Comparison of ENCODE assay signal across 33 cellular contexts in genomic region chr19:52667972-52668371, GRCh38.
"Had no signal": no experiment of that assay in that cellular context is flagged by ENCODE, and none has a peak within 500 bp of the region (broad histone marks: within the 10 kb centered on the region; RNA-seq: fewer than 3 reads in every experiment).

No MANE protein-coding gene starts in this region.

- H3K27me3 Mint-ChIP-seq: activated B cell treated with CpG ODN at 0.5 μM for 24 hours; activated CD4-positive, alpha-beta memory T cell treated with anti-CD3 and anti-CD28 coated beads, Interleukin-2, amount 10 ng/mL, durations not matched to agents 7 days and 5 days; activated CD4-positive, alpha-beta T cell treated with anti-CD3 and anti-CD28 coated beads, Interleukin-2, amount 10 ng/mL, durations not matched to agents 7 days and 5 days; activated CD8-positive, alpha-beta memory T cell treated with anti-CD3 and anti-CD28 coated beads, Interleukin-2, amount 10 ng/mL, durations not matched to agents 7 days and 5 days; activated naive CD8-positive, alpha-beta T cell treated with anti-CD3 and anti-CD28 coated beads for 36 hours; activated T-cell treated with anti-CD3 and anti-CD28 coated beads, Interleukin-2, amount 50 U/mL, for 24 hours had no signal

- H3K36me3 ChIP-seq: adrenal gland, brain microvascular endothelial cell, breast epithelium had no signal

- H3K27ac ChIP-seq: adrenal gland, body of pancreas, brain microvascular endothelial cell, breast epithelium, VCaP had no signal

- H3K4me3 ChIP-seq: adrenal gland, body of pancreas, breast epithelium had no signal

- H3K4me1 Mint-ChIP-seq: activated B cell treated with CpG ODN at 0.5 μM for 24 hours; activated CD8-positive, alpha-beta memory T cell treated with anti-CD3 and anti-CD28 coated beads, Interleukin-2, amount 10 ng/mL, durations not matched to agents 7 days and 5 days had no signal

- DNase-seq: activated B cell treated with CpG ODN at 0.5 μM for 24 hours; activated CD4-positive, alpha-beta memory T cell treated with anti-CD3 and anti-CD28 coated beads, Interleukin-2, amount 10 ng/mL, durations not matched to agents 7 days and 5 days; activated CD4-positive, alpha-beta T cell treated with anti-CD3 and anti-CD28 coated beads for 4 hours; activated CD4-positive, alpha-beta T cell treated with anti-CD3 and anti-CD28 coated beads, Interleukin-2, amount 10 ng/mL, durations not matched to agents 7 days and 5 days; activated CD4-positive, alpha-beta T cell treated with anti-CD3 and anti-CD28 coated beads, Interleukin-2, amount 50 U/mL, for 48 hours; activated CD4-positive, CD25-positive, alpha-beta regulatory T cell treated with anti-CD3 and anti-CD28 coated beads, Interleukin-2, amount 50 U/mL, for 72 hours; activated CD8-positive, alpha-beta memory T cell treated with anti-CD3 and anti-CD28 coated beads for 24 hours; activated CD8-positive, alpha-beta memory T cell treated with anti-CD3 and anti-CD28 coated beads, Interleukin-2, amount 10 ng/mL, durations not matched to agents 7 days and 5 days; activated CD8-positive, alpha-beta memory T cell treated with anti-CD3 and anti-CD28 coated beads, Interleukin-2, amount 50 U/mL, for 48 hours; activated CD8-positive, alpha-beta T cell treated with anti-CD3 and anti-CD28 coated beads, Interleukin-2, amount 10 ng/mL, durations not matched to agents 7 days and 5 days; activated effector memory CD4-positive, alpha-beta T cell treated with Interleukin-2 at 50 U/mL for 16 hours; activated gamma-delta T cell; activated naive CD4-positive, alpha-beta T cell treated with anti-CD3 and anti-CD28 coated beads, Interleukin-2, amount 50 U/mL, for 16 hours; activated naive CD4-positive, alpha-beta T cell treated with Interleukin-2 at 50 U/mL for 16 hours; activated naive CD8-positive, alpha-beta T cell treated with anti-CD3 and anti-CD28 coated beads for 36 hours; activated T-cell treated with anti-CD3 and anti-CD28 coated beads, Interleukin-2, amount 50 U/mL, for 24 hours; activated T-cell treated with anti-CD3 and anti-CD28 coated beads, Interleukin-2, amount 50 U/mL, for 48 hours; adrenal gland; amniotic stem cell; aorta; body of pancreas; brain microvascular endothelial cell; central memory CD4-positive, alpha-beta T cell; SW 1271; T-helper 1 cell; T-helper 2 cell; T-helper 9 cell had no signal

- H3K4me3 Mint-ChIP-seq: activated B cell treated with CpG ODN at 0.5 μM for 24 hours; activated CD4-positive, alpha-beta memory T cell treated with anti-CD3 and anti-CD28 coated beads, Interleukin-2, amount 10 ng/mL, durations not matched to agents 7 days and 5 days; activated CD4-positive, alpha-beta T cell treated with anti-CD3 and anti-CD28 coated beads, Interleukin-2, amount 10 ng/mL, durations not matched to agents 7 days and 5 days; activated CD8-positive, alpha-beta memory T cell treated with anti-CD3 and anti-CD28 coated beads, Interleukin-2, amount 10 ng/mL, durations not matched to agents 7 days and 5 days; activated CD8-positive, alpha-beta T cell treated with anti-CD3 and anti-CD28 coated beads, Interleukin-2, amount 10 ng/mL, durations not matched to agents 7 days and 5 days; activated naive CD8-positive, alpha-beta T cell treated with anti-CD3 and anti-CD28 coated beads for 36 hours; activated T-cell treated with anti-CD3 and anti-CD28 coated beads, Interleukin-2, amount 50 U/mL, for 24 hours; T-helper 1 cell treated with Interleukin-12 subunit alpha and Interleukin-12 subunit beta and Interleukin-4 antibody, amounts not matched to agents 30 μg/mL and 1 μg/mL, for 36 hours; T-helper 2 cell treated with Interferon-gamma antibody and Interleukin-4, amounts not matched to agents 5 μg/mL and 100 μg/mL, for 36 hours had no signal

- H3K27me3 ChIP-seq: adrenal gland, body of pancreas, brain microvascular endothelial cell, breast epithelium had no signal

- H3K27ac Mint-ChIP-seq: activated B cell treated with CpG ODN at 0.5 μM for 24 hours; activated CD4-positive, alpha-beta memory T cell treated with anti-CD3 and anti-CD28 coated beads, Interleukin-2, amount 10 ng/mL, durations not matched to agents 7 days and 5 days; activated CD4-positive, alpha-beta T cell treated with anti-CD3 and anti-CD28 coated beads, Interleukin-2, amount 10 ng/mL, durations not matched to agents 7 days and 5 days; activated CD8-positive, alpha-beta memory T cell treated with anti-CD3 and anti-CD28 coated beads, Interleukin-2, amount 10 ng/mL, durations not matched to agents 7 days and 5 days; activated CD8-positive, alpha-beta T cell treated with anti-CD3 and anti-CD28 coated beads, Interleukin-2, amount 10 ng/mL, durations not matched to agents 7 days and 5 days; activated naive CD4-positive, alpha-beta T cell treated with anti-CD3 and anti-CD28 coated beads, Interleukin-2, amount 50 U/mL, for 72 hours; activated naive CD8-positive, alpha-beta T cell treated with anti-CD3 and anti-CD28 coated beads for 36 hours; activated T-cell treated with anti-CD3 and anti-CD28 coated beads, Interleukin-2, amount 50 U/mL, for 24 hours; activated T-helper 2 cell treated with anti-CD3 and anti-CD28 coated beads, Interferon-gamma antibody, Interleukin-2, Interleukin-4, amounts not matched to agents 10 μg/mL and 5 μg/mL and 100 μg/mL, durations not matched to agents 14 hours and 24 hours and 36 hours; T-helper 1 cell treated with Interleukin-12 subunit alpha and Interleukin-12 subunit beta and Interleukin-4 antibody, amounts not matched to agents 30 μg/mL and 1 μg/mL, for 36 hours; T-helper 2 cell treated with Interferon-gamma antibody and Interleukin-4, amounts not matched to agents 5 μg/mL and 100 μg/mL, for 36 hours had no signal

- H3K9me3 ChIP-seq: adrenal gland, body of pancreas, breast epithelium had no signal

- H3K4me1 ChIP-seq: adrenal gland, body of pancreas, breast epithelium had no signal

- H3K9me3 Mint-ChIP-seq: activated B cell treated with CpG ODN at 0.5 μM for 24 hours had no signal
